In genomic region chr14:81275995-81276698, GRCh38 we compare ENCODE assay signal across 14 cellular contexts.
DNase-seq lines count a peak whose midpoint lies in the region; ATAC-seq and TF ChIP-seq lines count a peak whose summit lies in the region.
"Had no signal": no experiment of that assay in that cellular context is flagged by ENCODE, and none has a peak within 500 bp of the region (broad histone marks: within the 10 kb centered on the region; RNA-seq: fewer than 3 reads in every experiment).

No MANE protein-coding gene starts in this region.

- H3K4me3 ChIP-seq in HAP-1, result no peak overlapping the region
- peak overlapping the region; percentile 2 for H3K4me3 ChIP-seq in rectal smooth muscle tissue (ENCODE audit: low read length)
- H3K4me3 ChIP-seq: body of pancreas had no signal

- H3K4me1 ChIP-seq in HAP-1 (peaks cover 12% of the 10 kb centered on the region), rectal smooth muscle tissue (ENCODE audit: control insufficient read depth, insufficient read depth, low read length) (no peaks in the 10 kb centered on the region)
- H3K4me1 ChIP-seq: body of pancreas had no signal

- no peak for TF ChIP-seq CTCF in RWPE1 (conservative IDR thresholded peaks at IDR 0.05; ENCODE audit: low read depth)

- POLR2A ChIA-PET in HEK293T (lab: Yijun Ruan, JAX), result interaction anchor here (1.0 kb wide), 1 partner anchor 160 kb away, joined by 4 read pairs; no protein-coding TSS in a partner anchor
- POLR2A ChIA-PET in RWPE1 (lab: Yijun Ruan, JAX; ENCODE audit: low non-redundant PET), result no interaction called here

- no peaks in the 10 kb centered on the region for H3K9me3 ChIP-seq in HAP-1
- H3K9me3 ChIP-seq: body of pancreas had no signal

- DNase-seq in HAP-1 (ENCODE audit: low spot score in 2 of 2), result peak; percentile 34 to 72
- DNase-seq in NCI-H524 treated with DMSO at 0.1 percent for 48 hours (lab: John Stamatoyannopoulos, UW), result peak; percentile 84
- DNase-seq in effector CD8-positive, alpha-beta T cell (lab: John Stamatoyannopoulos, UW), result no peak
- no peak for DNase-seq in HEK293T (ENCODE audit: extremely low spot score)
- no peak for DNase-seq in RWPE1 (ENCODE audit: low spot score)
- DNase-seq in NCI-H2081 treated with DMSO at 0.1 percent for 48 hours (lab: John Stamatoyannopoulos, UW), result no peak
- DNase-seq: body of pancreas, Calu3, NCI-H774, occipital lobe, trophoblast cell had no signal

- H3K36me3 ChIP-seq in HAP-1 (replicated peaks) (peaks cover 5% of the 10 kb centered on the region; the same call in 1 of the 2 replicates), rectal smooth muscle tissue (ENCODE audit: control insufficient read depth, insufficient read depth, low read length) (no peaks in the 10 kb centered on the region)

- H3K27me3 ChIP-seq in HAP-1 (ENCODE audit: low read depth) (no peaks in the 10 kb centered on the region), rectal smooth muscle tissue (ENCODE audit: control insufficient read depth, insufficient read depth, low read length) (no peaks in the 10 kb centered on the region)
- H3K27me3 ChIP-seq: body of pancreas had no signal

- no peak overlapping the region for H3K9ac ChIP-seq in rectal smooth muscle tissue (ENCODE audit: low read length)
- H3K9ac ChIP-seq: KMS-11 had no signal

- ATAC-seq in GM18511 (IDR thresholded peaks at IDR 0.05; ENCODE audit: unreplicated experiment), result peak; percentile 68
- ATAC-seq: body of pancreas had no signal

- CTCF ChIA-PET in HEK293T (lab: Yijun Ruan, JAX), result interaction anchor here (1.2 to 1.4 kb wide), 2 partner anchors 23 to 188 kb away, joined by 3 to 5 read pairs; no protein-coding TSS in a partner anchor
- CTCF ChIA-PET in RWPE1 (lab: Yijun Ruan, JAX), result interaction anchor here (1.2 kb wide), 1 partner anchor 91 kb away, joined by 3 read pairs; no protein-coding TSS in a partner anchor

- H3K27ac ChIP-seq in rectal smooth muscle tissue (ENCODE audit: low read depth, low read length) (no peak overlapping the region), RWPE1 (no peak overlapping the region)
- H3K27ac ChIP-seq: body of pancreas, KMS-11 had no signal

- in situ Hi-C loops in HAP-1 (cut with MboI; ENCODE audit: low sequenced_read_pairs), result no loop called here

TF ChIP-seq in HEK293T, 16 proteins besides CTCF, POLR2A, EP300 and RAD21:
- TF ChIP-seq ZNF384 (IDR thresholded peaks at IDR 0.05) (no peak), FOXA1 (IDR thresholded peaks at IDR 0.05) (no peak), SUZ12 (IDR thresholded peaks at IDR 0.05) (no peak), BHLHE40 (IDR thresholded peaks at IDR 0.05; ENCODE audit: borderline replicate concordance) (no peak), ELF4 (IDR thresholded peaks at IDR 0.05) (no peak), LEF1 (IDR thresholded peaks at IDR 0.05; ENCODE audit: borderline replicate concordance) (no peak)

Comparison
In these comparisons a context has a peak if more than half of its experiments do, and no peak if none do; other contexts are left out.
1. DNase-seq: peak in HAP-1 (2 of 2) and NCI-H524 treated with DMSO at 0.1 percent for 48 hours (single experiment); none in effector CD8-positive, alpha-beta T cell (single experiment), HEK293T (single experiment), RWPE1 (single experiment) and NCI-H2081 treated with DMSO at 0.1 percent for 48 hours (single experiment).